Comparison of ENCODE assay signal across 12 cellular contexts in genomic region chr4:52638717-52639116, GRCh38. TPM values are rescaled to one million over a fixed set of nuclear protein-coding genes. Genes with fewer than 3 reads are reported as not detected.
DNase-seq lines count a peak whose midpoint lies in the region; ATAC-seq and TF ChIP-seq lines count a peak whose summit lies in the region.
"Had no signal": no experiment of that assay in that cellular context is flagged by ENCODE, and none has a peak within 500 bp of the region (broad histone marks: within the 10 kb centered on the region; RNA-seq: fewer than 3 reads in every experiment).

No MANE protein-coding gene starts in this region.

- ATAC-seq in GM18867 (IDR thresholded peaks at IDR 0.05; ENCODE audit: unreplicated experiment) (peak; percentile 32), HG02623 (IDR thresholded peaks at IDR 0.05; ENCODE audit: unreplicated experiment) (peak; percentile 33), HG03575 (IDR thresholded peaks at IDR 0.05; ENCODE audit: extremely low read depth, insufficient number of reproducible peaks, low FRiP score, unreplicated experiment) (peak; percentile 29), HG03108 (IDR thresholded peaks at IDR 0.05; ENCODE audit: unreplicated experiment) (no peak), GM18517 (IDR thresholded peaks at IDR 0.05; ENCODE audit: unreplicated experiment) (no peak), SK-N-SH treated with all-trans-retinoic acid at 6 μM for 48 hours (no peak)
- ATAC-seq: activated naive CD8-positive, alpha-beta T cell treated with anti-CD3 and anti-CD28 coated beads, Interleukin-2, amount 50 U/mL, for 24 hours had no signal

- DNase-seq in germinal center (ENCODE audit: low spot score), result peak; percentile 10
- DNase-seq in A172 (ENCODE audit: low spot score), result no peak
- DNase-seq: activated naive CD8-positive, alpha-beta T cell treated with anti-CD3 and anti-CD28 coated beads, Interleukin-2, amount 50 U/mL, for 24 hours; effector CD4-positive, alpha-beta T cell; glutamatergic neuron; stimulated activated CD4-positive, alpha-beta T cell treated with anti-CD3 and anti-CD28 coated beads, Interleukin-1b, Interleukin-23, amount 100 ng/mL, for 48 hours had no signal

TF ChIP-seq in SK-N-SH treated with all-trans-retinoic acid at 6 μM for 48 hours, 23 proteins besides CTCF, POLR2A, EP300 and RAD21:
- TF ChIP-seq ZC3H10 (CRISPR knock-in tag; IDR thresholded peaks at IDR 0.05), result no peak
- TF ChIP-seq RARB (CRISPR knock-in tag; IDR thresholded peaks at IDR 0.05), result no peak

RNA-seq across cellular contexts. Expression of gene USP46, which starts 20.4 kb away (rescaled TPM):
- total RNA-seq in A172 (2014; rRNA removed; shearing (Covaris generic)), result 14.8 and 19.9 TPM in 2 replicates

Comparison
In these comparisons a context has a peak if more than half of its experiments do, and no peak if none do; other contexts are left out.
1. ATAC-seq: peak in GM18867 (single experiment), HG02623 (single experiment) and HG03575 (single experiment); none in HG03108 (single experiment), GM18517 (single experiment) and SK-N-SH treated with all-trans-retinoic acid at 6 μM for 48 hours (single experiment).